1 cellular context compared by ENCODE assay signal in genomic region chr5:176757569-176757968, GRCh38. TPM values are rescaled to one million over a fixed set of nuclear protein-coding genes. Genes with fewer than 3 reads are reported as not detected.
"Had no signal": no experiment of that assay in that cellular context is flagged by ENCODE, and none has a peak within 500 bp of the region (broad histone marks: within the 10 kb centered on the region; RNA-seq: fewer than 3 reads in every experiment).

No MANE protein-coding gene starts in this region.

RNA-seq across cellular contexts. Expression of gene UNC5A, which starts 52.8 kb away (rescaled TPM):
- total RNA-seq: NCI-H460 had no signal
